In genomic region chr7:80591654-80592053, GRCh38 we compare ENCODE assay signal across 21 cellular contexts. TPM values are rescaled to one million over a fixed set of nuclear protein-coding genes. Genes with fewer than 3 reads are reported as not detected.
"Had no signal": no experiment of that assay in that cellular context is flagged by ENCODE, and none has a peak within 500 bp of the region (broad histone marks: within the 10 kb centered on the region; RNA-seq: fewer than 3 reads in every experiment).

No MANE protein-coding gene starts in this region.

- H3K4me3 ChIP-seq: gastrocnemius medialis, heart left ventricle, lower lobe of right lung, right atrium auricular region, skin epidermis, tibial nerve, vagina had no signal

- H3K9me3 ChIP-seq: gastrocnemius medialis, heart left ventricle, lower lobe of right lung, right atrium auricular region, tibial nerve, vagina had no signal

- ATAC-seq: activated CD4-positive, CD25-positive, alpha-beta regulatory T cell treated with anti-CD3 and anti-CD28 coated beads, Interleukin-2, amount 50 U/mL, for 24 hours; gastrocnemius medialis; heart left ventricle; left cardiac atrium; lower lobe of right lung had no signal

- H3K36me3 ChIP-seq: brain microvascular endothelial cell, gastrocnemius medialis, heart left ventricle, lower lobe of right lung, right atrium auricular region, tibial nerve, vagina had no signal

- H3K27ac ChIP-seq: brain microvascular endothelial cell, epithelial cell of prostate, gastrocnemius medialis, lower lobe of right lung, skin epidermis, tibial nerve, vagina had no signal

- DNase-seq: activated naive CD4-positive, alpha-beta T cell; activated naive CD8-positive, alpha-beta T cell treated with anti-CD3 and anti-CD28 coated beads, Interleukin-2, amount 10 ng/mL, durations not matched to agents 7 days and 5 days; activated T-cell treated with anti-CD3 and anti-CD28 coated beads for 4 hours; anterior cingulate cortex; brain microvascular endothelial cell; effector memory CD4-positive, alpha-beta T cell; gastrocnemius medialis; heart left ventricle; left cardiac atrium; lower lobe of right lung; nucleus accumbens; stimulated activated CD4-positive, alpha-beta T cell treated with anti-CD3 and anti-CD28 coated beads, Interleukin-15, amount 100 ng/mL, for 24 hours; stimulated activated CD4-positive, alpha-beta T cell treated with anti-CD3 and anti-CD28 coated beads, Interleukin-4, amount 100 ng/mL, for 1 hour; stimulated activated naive CD4-positive, alpha-beta T cell had no signal

- H3K27me3 ChIP-seq: brain microvascular endothelial cell, gastrocnemius medialis, heart left ventricle, right atrium auricular region, tibial nerve, vagina had no signal

RNA-seq across cellular contexts. Expression of gene CD36, which starts 46.8 kb away (rescaled TPM):
- total RNA-seq: activated CD8-positive, alpha-beta memory T cell treated with anti-CD3 and anti-CD28 coated beads for 36 hours had no signal
